In genomic region chr16:27633221-27633620, GRCh38 we compare ENCODE assay signal across 22 cellular contexts.
DNase-seq lines count a peak whose midpoint lies in the region; ATAC-seq, FAIRE-seq and TF ChIP-seq lines count a peak whose summit lies in the region.
"Had no signal": no experiment of that assay in that cellular context is flagged by ENCODE, and none has a peak within 500 bp of the region (broad histone marks: within the 10 kb centered on the region; RNA-seq: fewer than 3 reads in every experiment).

No MANE protein-coding gene starts in this region.

- POLR2A ChIA-PET in WTC11 (lab: Charles Lee): no interaction called here

- H3K4me1 ChIP-seq in cardiac muscle cell (ENCODE audit: low read depth): peaks cover 35% of the 10 kb centered on the region
- peaks cover 0 to under 1% (median 0%) of the 10 kb centered on the region in 12 donors for H3K4me1 ChIP-seq in heart left ventricle

- peaks cover 20% of the 10 kb centered on the region for H3K4me1 Mint-ChIP-seq in WTC11
- H3K4me1 Mint-ChIP-seq: CD14-positive monocyte; CD4-positive, CD25-positive, alpha-beta regulatory T cell; CD8-positive, alpha-beta memory T cell had no signal

- DNase-seq in cardiac muscle cell (ENCODE audit: low read depth in 1 of 2, low spot score in 1 of 2) (no peak), heart left ventricle (no peak), WTC11 (ENCODE audit: low spot score) (no peak), frontal cortex (ENCODE audit: low spot score in 2 of 2) (no peak), DMS114 treated with DMSO at 0.1 percent for 48 hours (lab: John Stamatoyannopoulos, UW; ENCODE audit: unreplicated experiment) (no peak)
- DNase-seq in activated CD4-positive, alpha-beta T cell treated with anti-CD3 and anti-CD28 coated beads for 4 hours: no peak
- DNase-seq: ACHN; BE2C; C1 segment of cervical spinal cord; CD4-positive, alpha-beta memory T cell; CD4-positive, CD25-positive, alpha-beta regulatory T cell; CD8-positive, alpha-beta memory T cell; COR-L47; DMS 273 treated with DMSO at 0.1 percent for 48 hours; DMS79 treated with DMSO at 0.1 percent for 48 hours; GDM1 had no signal

- peaks cover 7% of the 10 kb centered on the region for H3K36me3 Mint-ChIP-seq in WTC11

- H3K4me3 ChIP-seq in cardiac muscle cell: no peak overlapping the region
- H3K4me3 ChIP-seq in heart left ventricle: no peak overlapping the region
- H3K4me3 ChIP-seq: BLaER1, GM12878 had no signal

- no peak overlapping the region for H3K27ac Mint-ChIP-seq in WTC11
- H3K27ac Mint-ChIP-seq: CD14-positive monocyte; CD4-positive, alpha-beta memory T cell; CD4-positive, CD25-positive, alpha-beta regulatory T cell; CD8-positive, alpha-beta memory T cell had no signal

- CTCF ChIA-PET in WTC11 (lab: Charles Lee): no interaction called here

- 96 to 98% (median 97%) methylated on average over 3 of the region's 3 CpGs for WGBS in heart left ventricle, 4 donors

- TF ChIP-seq POLR2A in heart left ventricle (IDR thresholded peaks at IDR 0.05): no peak

- no peak overlapping the region for H3K4me3 Mint-ChIP-seq in WTC11
- H3K4me3 Mint-ChIP-seq: CD14-positive monocyte; CD4-positive, alpha-beta memory T cell; CD4-positive, CD25-positive, alpha-beta regulatory T cell; CD8-positive, alpha-beta memory T cell had no signal

- FAIRE-seq in frontal cortex (lab: Jason Lieb, UNC): peak; percentile 88
- FAIRE-seq: GM12878, GM12892, GM18507 had no signal

- H3K9me3 ChIP-seq in cardiac muscle cell (ENCODE audit: low read depth) (no peaks in the 10 kb centered on the region), heart left ventricle (no peaks in the 10 kb centered on the region)
- H3K9me3 ChIP-seq: BE2C, BLaER1 had no signal

- intact Hi-C loops in heart left ventricle (cut with DNase I): loop anchor here in 5 of 10 donors (10.0 kb wide), 4 partner anchors 232 to 442 kb away; partner anchors contain the start of gene GSG1L (in 3 of the 5)

- H3K27ac ChIP-seq in cardiac muscle cell (peak overlapping the region; percentile 76), heart left ventricle (no peak overlapping the region)
- H3K27ac ChIP-seq: 22Rv1, BLaER1 had no signal

- TF ChIP-seq CTCF in cardiac muscle cell (IDR thresholded peaks at IDR 0.05; ENCODE audit: low read depth, low read length) (no peak), heart left ventricle (IDR thresholded peaks at IDR 0.05) (no peak), WTC11 (IDR thresholded peaks at IDR 0.05) (no peak)

- H3K27me3 Mint-ChIP-seq in WTC11 (ENCODE audit: low read depth): peaks cover 7% of the 10 kb centered on the region
- H3K27me3 Mint-ChIP-seq: CD4-positive, alpha-beta memory T cell; CD4-positive, CD25-positive, alpha-beta regulatory T cell; CD8-positive, alpha-beta memory T cell had no signal

- no peaks in the 10 kb centered on the region for H3K36me3 ChIP-seq in cardiac muscle cell
- H3K36me3 ChIP-seq in heart left ventricle: peaks cover 0 to 41% (median 22%) of the 10 kb centered on the region in 9 donors
- H3K36me3 ChIP-seq: BE2C had no signal

- ATAC-seq in heart left ventricle: no peak
- ATAC-seq in WTC11: no peak
- ATAC-seq: GM12878 had no signal

- H3K27me3 ChIP-seq in cardiac muscle cell (no peaks in the 10 kb centered on the region), heart left ventricle (no peaks in the 10 kb centered on the region)
- H3K27me3 ChIP-seq: BE2C had no signal

- H3K9me3 Mint-ChIP-seq in WTC11: no peaks in the 10 kb centered on the region; the same call in 1 of the 2 replicates
- H3K9me3 Mint-ChIP-seq: CD14-positive monocyte; CD4-positive, alpha-beta memory T cell; CD8-positive, alpha-beta memory T cell had no signal

TF ChIP-seq in WTC11, 78 proteins besides CTCF, POLR2A, EP300 and RAD21:
- TF ChIP-seq SP1 (CRISPR knock-in tag; conservative IDR thresholded peaks at IDR 0.05) (no peak), HMGA2 (CRISPR knock-in tag; IDR thresholded peaks at IDR 0.05) (peak; percentile 98)
